8 cellular contexts compared by ENCODE assay signal in the genomic region with DNA sequence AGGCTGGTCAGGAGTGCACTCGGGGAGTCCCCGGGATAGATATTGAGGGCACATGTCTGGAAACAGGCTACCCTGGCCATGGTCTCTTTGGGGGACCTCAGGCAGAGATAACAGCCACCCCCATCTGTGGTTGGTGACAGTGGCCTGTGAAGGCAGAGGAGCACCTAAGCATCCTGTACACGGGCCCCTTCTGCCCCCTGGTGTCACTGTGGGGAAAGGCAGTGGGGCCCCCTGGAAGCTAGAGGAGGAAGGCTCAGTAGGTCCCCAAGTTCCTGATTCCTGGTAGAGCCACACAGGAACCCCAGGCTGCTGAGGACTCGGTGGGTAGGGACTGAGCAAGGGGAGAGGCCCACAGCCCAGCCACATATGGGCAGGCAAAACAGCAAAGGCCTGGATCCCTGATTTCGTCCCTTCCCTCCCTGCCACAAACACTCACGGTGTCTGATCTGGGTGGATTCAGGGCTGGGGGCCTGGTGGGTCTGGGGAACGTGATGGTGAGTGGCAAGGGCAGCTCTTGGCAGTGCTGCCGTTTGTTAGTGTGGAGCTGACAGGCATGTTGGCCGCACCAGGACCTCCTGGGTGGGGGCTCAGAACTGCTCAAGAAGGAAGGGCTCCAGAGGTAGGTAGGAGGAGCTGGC. TPM values are rescaled to one million over a fixed set of nuclear protein-coding genes. Genes with fewer than 3 reads are reported as not detected.
A peak's percentile ranks its signal among the peaks of the same experiment; 100 is the strongest.
DNase-seq lines count a peak whose midpoint lies in the region; ATAC-seq, FAIRE-seq and TF ChIP-seq lines count a peak whose summit lies in the region.

No MANE protein-coding gene starts in this region.

- peak overlapping the region in 2 of 10 donors; percentile 37 to 62 for H3K27ac Mint-ChIP-seq in naive thymus-derived CD8-positive, alpha-beta T cell

- H4K20me1 ChIP-seq in Loucy (ENCODE audit: insufficient read depth, low read length, poor library complexity, severe bottlenecking) (no peaks in the 10 kb centered on the region), H1 (replicated peaks in 1 of 2; ENCODE audit: control insufficient read depth in 1 of 2, insufficient read depth in 2 of 2, low read length in 2 of 2) (peaks cover 0 to 7% of the 10 kb centered on the region in 2 experiments)

- H3K27ac ChIP-seq in H1 (ENCODE audit: low read depth, low read length), result no peak overlapping the region
- no peak overlapping the region for H3K27ac ChIP-seq in testis

- CTCF ChIA-PET in H1 (lab: Charles Lee; ENCODE audit: partially characterized antibody), result interaction anchor here (0.5 to 3.9 kb wide), 25 partner anchors 8 to 887 kb away, joined by 3 to 24 read pairs (median 4); a partner anchor contains a TSS

- H3K9me3 Mint-ChIP-seq in naive thymus-derived CD8-positive, alpha-beta T cell, result no peaks in the 10 kb centered on the region

- intact Hi-C loops in testis (cut with DNase I; ENCODE audit: low total_unique reads), result no loop called here

- no peaks in the 10 kb centered on the region for H3K9me2 ChIP-seq in Loucy (replicated peaks; ENCODE audit: low read depth, low read length)

- H3K4ac ChIP-seq in H1 (replicated peaks; ENCODE audit: insufficient read length, low read depth, low read length), result no peak overlapping the region

- H3K4me3 Mint-ChIP-seq in naive thymus-derived CD8-positive, alpha-beta T cell, result no peak overlapping the region

- POLR2A ChIA-PET in H1 (lab: Charles Lee; ENCODE audit: partially characterized antibody), result interaction anchor here (0.6 kb wide), 1 partner anchor 252 kb away, joined by 3 read pairs; no protein-coding TSS in a partner anchor
- POLR2A ChIA-PET in naive thymus-derived CD8-positive, alpha-beta T cell (lab: Charles Lee), result no interaction called here

- H3K27me3 ChIP-seq in Loucy (ENCODE audit: insufficient read depth, low read length, poor library complexity, severe bottlenecking) (no peaks in the 10 kb centered on the region), H1 (replicated peaks in 1 of 4; ENCODE audit: control insufficient read depth in 3 of 4, extremely low read depth in 1 of 4, insufficient read depth in 3 of 4, low read length in 3 of 4) (no peaks in the 10 kb centered on the region), testis (no peaks in the 10 kb centered on the region)

- TF ChIP-seq RAD21 in H1 (IDR thresholded peaks at IDR 0.05 in 1 of 2, conservative IDR thresholded peaks at IDR 0.05 in 1 of 2; ENCODE audit: low read depth in 2 of 2, low read length in 2 of 2), result peak; percentile 73 to 81

- DNase-seq in NCI-H2171 treated with DMSO at 0.1 percent for 48 hours (lab: John Stamatoyannopoulos, UW), result peak; percentile 1
- DNase-seq in NCI-H2171 (lab: John Stamatoyannopoulos, UW), result no peak
- DNase-seq in activated CD4-positive, alpha-beta T cell treated with anti-CD3 and anti-CD28 coated beads, Interleukin-2, amount 50 U/mL, for 24 hours (ENCODE audit: low read depth in 1 of 2, low spot score in 1 of 2), result peak; percentile 44 to 63
- DNase-seq in H1 (ENCODE audit: low read depth in 1 of 2, low spot score in 2 of 2), result peak in 1 of 2 experiments; percentile 74
- DNase-seq in naive thymus-derived CD8-positive, alpha-beta T cell, result peak; percentile 45 to 74 (median 65)
- DNase-seq in testis, result peak; percentile 42
- no peak for DNase-seq in SHP77 treated with DMSO at 0.1 percent for 48 hours (lab: John Stamatoyannopoulos, UW)

- H3K4me3 ChIP-seq in Loucy (ENCODE audit: low read length, poor library complexity, severe bottlenecking), result no peak overlapping the region
- no peak overlapping the region for H3K4me3 ChIP-seq in H1 (ENCODE audit: extremely low read depth in 1 of 4, insufficient read depth in 2 of 4, low read depth in 3 of 4, low read length in 4 of 4)
- no peak overlapping the region for H3K4me3 ChIP-seq in testis

- H3K27me3 Mint-ChIP-seq in naive thymus-derived CD8-positive, alpha-beta T cell, result no peaks in the 10 kb centered on the region

- H3K23ac ChIP-seq in H1 (ENCODE audit: insufficient read length), result no peak overlapping the region

- H2BK12ac ChIP-seq in H1 (ENCODE audit: low read depth, low read length), result no peak overlapping the region

- ATAC-seq in naive thymus-derived CD8-positive, alpha-beta T cell, result peak; percentile 82 to 83

- no peak overlapping the region for H2BK15ac ChIP-seq in H1 (ENCODE audit: low read length)

- no peak for TF ChIP-seq POLR2A in H1 (IDR thresholded peaks at IDR 0.05; ENCODE audit: control extremely low read depth in 1 of 2, low read depth in 2 of 2, low read length in 2 of 2)
- no peak for TF ChIP-seq POLR2A in testis (IDR thresholded peaks at IDR 0.05)

- H3K36me3 ChIP-seq in Loucy (ENCODE audit: insufficient read depth, low read length) (peaks cover 38% of the 10 kb centered on the region; the same call in 1 of the 2 replicates), H1 (ENCODE audit: control insufficient read depth in 2 of 4, insufficient read depth in 4 of 4, low read length in 3 of 4) (peaks cover 8 to 34% (median 12%) of the 10 kb centered on the region in 4 experiments; a peak in 7 of 8 replicates), testis (ENCODE audit: low read depth, missing control alignments) (no peaks in the 10 kb centered on the region)

- FAIRE-seq in H1 (lab: Jason Lieb, UNC), result no peak

- H3K23me2 ChIP-seq in H1 (ENCODE audit: low read depth, low read length), result no peaks in the 10 kb centered on the region

- peaks cover 6 to 10% (median 8%) of the 10 kb centered on the region in 4 donors for H3K4me1 Mint-ChIP-seq in naive thymus-derived CD8-positive, alpha-beta T cell

- no peak overlapping the region for H3K18ac ChIP-seq in H1 (ENCODE audit: extremely low read depth, low read length)

- H3K36me3 Mint-ChIP-seq in naive thymus-derived CD8-positive, alpha-beta T cell, result peaks cover 12 to 90% (median 47%) of the 10 kb centered on the region in 3 donors

- H3K4me2 ChIP-seq in Loucy (ENCODE audit: low read depth, low read length, poor library complexity, severe bottlenecking), result no peak overlapping the region
- no peak overlapping the region for H3K4me2 ChIP-seq in H1 (ENCODE audit: insufficient read depth in 1 of 2, low read depth in 2 of 2, low read length in 2 of 2)

- H3K9ac ChIP-seq in Loucy (ENCODE audit: low read depth, low read length, poor library complexity, severe bottlenecking), result no peak overlapping the region
- no peak overlapping the region for H3K9ac ChIP-seq in H1 (replicated peaks in 1 of 4; ENCODE audit: extremely low read depth in 1 of 4, low read depth in 3 of 4, low read length in 3 of 4)

- no peak overlapping the region for H4K5ac ChIP-seq in H1 (ENCODE audit: insufficient read length, low read depth, low read length)

- no peak overlapping the region for H2BK120ac ChIP-seq in H1 (replicated peaks; ENCODE audit: low read depth, low read length)

- H3K56ac ChIP-seq in H1 (replicated peaks; ENCODE audit: insufficient read length, low read depth, low read length), result no peak overlapping the region

- no peak overlapping the region; the same call in 1 of the 2 replicates for H4K8ac ChIP-seq in H1 (ENCODE audit: extremely low read depth, insufficient read depth, low read length)

- H2AK5ac ChIP-seq in H1 (ENCODE audit: low read depth, low read length), result no peak overlapping the region

- H2AFZ ChIP-seq in Loucy (ENCODE audit: low read length), result no peak overlapping the region
- H2AFZ ChIP-seq in H1 (ENCODE audit: low read length), result no peak overlapping the region

- TF ChIP-seq EP300 in H1 (IDR thresholded peaks at IDR 0.05; ENCODE audit: borderline replicate concordance in 1 of 2, low read depth in 2 of 2, low read length in 2 of 2), result no peak

- no peaks in the 10 kb centered on the region for H3K79me2 ChIP-seq in Loucy (ENCODE audit: insufficient read depth, low read length)
- no peaks in the 10 kb centered on the region for H3K79me2 ChIP-seq in H1 (ENCODE audit: control insufficient read depth in 1 of 2, insufficient read depth in 2 of 2, low read length in 2 of 2)

- peak; percentile 91 for TF ChIP-seq CTCF in Loucy (conservative IDR thresholded peaks at IDR 0.05; ENCODE audit: low read length)
- peak; percentile 71 to 77 (median 76) for TF ChIP-seq CTCF in H1 (IDR thresholded peaks at IDR 0.05; ENCODE audit: control extremely low read depth in 1 of 3, insufficient read depth in 1 of 3, low read depth in 1 of 3, low read length in 3 of 3)
- peak; percentile 44 to 55 (median 45) for TF ChIP-seq CTCF in testis (IDR thresholded peaks at IDR 0.05)

- no peak overlapping the region for H2BK5ac ChIP-seq in H1 (ENCODE audit: low read depth, low read length)

- no peaks in the 10 kb centered on the region; the same call in none of the 2 replicates for H3K79me1 ChIP-seq in H1 (ENCODE audit: low read depth, low read length)

- no peaks in the 10 kb centered on the region for H3F3A ChIP-seq in Loucy (ENCODE audit: low read depth)

- H2BK20ac ChIP-seq in H1 (ENCODE audit: low read length), result no peak overlapping the region

- no peak overlapping the region for H4K91ac ChIP-seq in H1 (replicated peaks; ENCODE audit: insufficient read length, low read length)

- H3K9me3 ChIP-seq in Loucy (ENCODE audit: insufficient read depth, low read depth, low read length) (no peaks in the 10 kb centered on the region), H1 (ENCODE audit: insufficient read depth in 2 of 2, low read depth in 1 of 2, low read length in 1 of 2) (no peaks in the 10 kb centered on the region), testis (no peaks in the 10 kb centered on the region)

- 90% methylated on average over 9 of the region's 9 CpGs; no CpG with 5 or more reads in 1 of the 2 experiments for WGBS in H1 (ENCODE audit: extremely low coverage in 1 of 2, insufficient coverage in 1 of 2, insufficient read length in 1 of 2, insufficient replicate concordance in 2 of 2, low coverage in 1 of 2, low lambda C conversion rate in 2 of 2, missing lambda C conversion rate in 1 of 2), 2 experiments
- WGBS in testis, 2 donors, result 87 to 88% methylated on average over 5 to 9 of the region's 9 CpGs

- H3K14ac ChIP-seq in H1 (ENCODE audit: insufficient read length), result no peak overlapping the region

- H3K4me1 ChIP-seq in Loucy (ENCODE audit: insufficient read depth, low read length, poor library complexity, severe bottlenecking) (no peaks in the 10 kb centered on the region), H1 (replicated peaks in 1 of 4; ENCODE audit: control insufficient read depth in 3 of 4, insufficient read depth in 4 of 4, low read length in 3 of 4) (no peaks in the 10 kb centered on the region), testis (no peaks in the 10 kb centered on the region)

RNA-seq across cellular contexts. Expression of a gene that starts 14.1 kb away (rescaled TPM):
- total RNA-seq in H1 (2021; fragmentation: NEBNext Ultra II Directional; extraction: Animal tissue kit (Norgen Biotek cat#: 25700)), result not detected in 2 replicates
- polyA plus RNA-seq in H1 (2011; rRNA removed) (not detected in 2 replicates), testis (ENCODE audit: insufficient read depth, low read depth, low replicate concordance) (2.1 TPM)
- not detected for polyA plus RNA-seq in H1 (2011; cell fraction: cytosol; rRNA removed)
- polyA plus RNA-seq in H1 (2011; cell fraction: nucleus; rRNA removed), result not detected
- polyA plus RNA-seq in H1 (2012, experiment 1 of 2), result 0.10 to 0.25 TPM (median 0.16 TPM) in 4 replicates
- not detected for polyA plus RNA-seq in H1 (2012, experiment 2 of 2)
- polyA plus RNA-seq in H1 (2013, experiment 1 of 2), result not detected
- not detected for polyA plus RNA-seq in H1 (2013, experiment 2 of 2)
- not detected in 2 replicates for polyA minus RNA-seq in H1 (2011; rRNA and poly(A)+ RNA removed)
- not detected for polyA minus RNA-seq in H1 (2011; cell fraction: cytosol; rRNA and poly(A)+ RNA removed)
- not detected for polyA minus RNA-seq in H1 (2011; cell fraction: nucleus; rRNA and poly(A)+ RNA removed)
- under 1 TPM; 0.25 to 0.34 TPM for total RNA-seq in naive thymus-derived CD8-positive, alpha-beta T cell
- 1 to 10 TPM in 1 of 3 donors, under 1 TPM in 2; 0.42 to 9.3 (median 0.80) TPM for polyA plus RNA-seq in naive thymus-derived CD8-positive, alpha-beta T cell
- under 1 TPM; 0.16 to 0.62 TPM for total RNA-seq in testis

RNA-seq across cellular contexts. Expression of a gene that starts 42.8 kb away (rescaled TPM):
- total RNA-seq in H1 (2021; fragmentation: NEBNext Ultra II Directional; extraction: Animal tissue kit (Norgen Biotek cat#: 25700)), result not detected in 2 replicates
- not detected in 2 replicates for polyA plus RNA-seq in H1 (2011; rRNA removed)
- polyA plus RNA-seq in H1 (2011; cell fraction: cytosol; rRNA removed), result not detected
- not detected for polyA plus RNA-seq in H1 (2011; cell fraction: nucleus; rRNA removed)
- not detected in 4 replicates for polyA plus RNA-seq in H1 (2012, experiment 1 of 2)
- polyA plus RNA-seq in H1 (2012, experiment 2 of 2), result not detected
- polyA plus RNA-seq in H1 (2013, experiment 1 of 2), result not detected
- not detected for polyA plus RNA-seq in H1 (2013, experiment 2 of 2)
- 0.25 and 0.29 TPM in 2 replicates for polyA minus RNA-seq in H1 (2011; rRNA and poly(A)+ RNA removed)
- not detected for polyA minus RNA-seq in H1 (2011; cell fraction: cytosol; rRNA and poly(A)+ RNA removed)
- not detected for polyA minus RNA-seq in H1 (2011; cell fraction: nucleus; rRNA and poly(A)+ RNA removed)
- 1 to 10 TPM; 1.9 to 2.0 TPM for total RNA-seq in naive thymus-derived CD8-positive, alpha-beta T cell
- under 1 TPM in 2 of 3 donors, not detected in 1; 0.33 to 0.49 TPM for polyA plus RNA-seq in naive thymus-derived CD8-positive, alpha-beta T cell
- total RNA-seq in testis, result under 1 TPM in 1 of 2 donors, not detected in 1; 0.19 TPM
- polyA plus RNA-seq in testis (ENCODE audit: insufficient read depth, low read depth, low replicate concordance), result 0.25 TPM

Comparison
In these comparisons a context has a peak if more than half of its experiments do, and no peak if none do; other contexts are left out.
1. DNase-seq: peak in NCI-H2171 treated with DMSO at 0.1 percent for 48 hours (single experiment), activated CD4-positive, alpha-beta T cell treated with anti-CD3 and anti-CD28 coated beads, Interleukin-2, amount 50 U/mL, for 24 hours (2 of 2), naive thymus-derived CD8-positive, alpha-beta T cell (10 of 10) and testis (single experiment); none in NCI-H2171 (single experiment) and SHP77 treated with DMSO at 0.1 percent for 48 hours (single experiment).
2. Peak in every context shown above with its lines, with median percentiles within 50 percentile points of each other: CTCF ChIP-seq.